8 cellular contexts compared by ENCODE assay signal in genomic region chr6:10411131-10411914, GRCh38. TPM values are rescaled to one million over a fixed set of nuclear protein-coding genes. Genes with fewer than 3 reads are reported as not detected.
DNase-seq lines count a peak whose midpoint lies in the region; ATAC-seq and TF ChIP-seq lines count a peak whose summit lies in the region.

No MANE protein-coding gene starts in this region.

- H3K4me3 ChIP-seq in PC-3 (ENCODE audit: low read length): peak overlapping the region; percentile 91
- H3K4me3 ChIP-seq in esophagus squamous epithelium: peak overlapping the region; percentile 71 to 89 (median 78)
- peak overlapping the region; percentile 82 for H3K4me3 ChIP-seq in trophoblast cell (ENCODE audit: low read depth, low read length)

- no peak overlapping the region for H2AFZ ChIP-seq in PC-3 (ENCODE audit: low read length)
- H2AFZ ChIP-seq in trophoblast cell (ENCODE audit: insufficient read depth, low read length, poor library complexity): no peak overlapping the region

- H3K79me1 ChIP-seq in trophoblast cell (ENCODE audit: low read length): peaks cover 56% of the 10 kb centered on the region

- POLR2A ChIA-PET in PC-3 (lab: Charles Lee; ENCODE audit: unreplicated experiment): no interaction called here

- peak overlapping the region; percentile 98 for H3K27ac ChIP-seq in PC-3 (ENCODE audit: low read length)
- H3K27ac ChIP-seq in esophagus squamous epithelium: peak overlapping the region; percentile 92 to 99 (median 98)
- peak overlapping the region; percentile 89 for H3K27ac ChIP-seq in trophoblast cell (ENCODE audit: low read depth, low read length)

- H3K4me2 ChIP-seq in PC-3 (ENCODE audit: low read length) (peak overlapping the region; percentile 90), trophoblast cell (ENCODE audit: low read length) (peak overlapping the region; percentile 66)

- H3K14ac ChIP-seq in trophoblast cell (ENCODE audit: low read length): peak overlapping the region; percentile 48

- intact Hi-C loops in PC-3 (cut with micrococcal nuclease) (loop anchor here (5.0 kb wide), 3 partner anchors 379 to 1009 kb away; no protein-coding TSS in a partner anchor), esophagus squamous epithelium (cut with DNase I) (no loop called here)

- H3K79me2 ChIP-seq in PC-3 (ENCODE audit: low read length) (peaks cover 95% of the 10 kb centered on the region), trophoblast cell (ENCODE audit: control insufficient read depth, insufficient read depth, low read length, poor library complexity) (peaks cover 55% of the 10 kb centered on the region)

- H3K9me3 ChIP-seq in PC-3 (ENCODE audit: low read length) (no peaks in the 10 kb centered on the region), esophagus squamous epithelium (no peaks in the 10 kb centered on the region), trophoblast cell (ENCODE audit: insufficient read depth, low read depth, low read length) (no peaks in the 10 kb centered on the region)

- H3K9me2 ChIP-seq in PC-3 (replicated peaks; ENCODE audit: low read length): no peaks in the 10 kb centered on the region

- peak overlapping the region; percentile 24 for H4K8ac ChIP-seq in trophoblast cell (ENCODE audit: low read depth, low read length)

- peak overlapping the region; percentile 99 for H3K9ac ChIP-seq in PC-3 (ENCODE audit: low read length)
- peak overlapping the region; percentile 85 for H3K9ac ChIP-seq in trophoblast cell (ENCODE audit: low read length)

- H2BK5ac ChIP-seq in trophoblast cell (ENCODE audit: low read depth, low read length, poor library complexity): peak overlapping the region; percentile 86

- peak overlapping the region; percentile 68 for H2BK120ac ChIP-seq in trophoblast cell (ENCODE audit: insufficient read depth, low read length, poor library complexity)

- TF ChIP-seq CTCF in PC-3 (conservative IDR thresholded peaks at IDR 0.05; ENCODE audit: low read depth, low read length) (no peak), esophagus squamous epithelium (IDR thresholded peaks at IDR 0.05) (no peak)

- TF ChIP-seq POLR2A in esophagus squamous epithelium (IDR thresholded peaks at IDR 0.05): no peak

- H3F3A ChIP-seq in PC-3 (ENCODE audit: low read length, unreplicated experiment): peaks cover 6% of the 10 kb centered on the region

- WGBS in esophagus squamous epithelium, 2 donors: 4 to 18% methylated on average over 33 to 43 of the region's 60 CpGs
- no CpG with 5 or more reads among the region's 60 CpGs for WGBS in trophoblast cell (ENCODE audit: extremely low coverage, insufficient coverage, insufficient read length)

- H4K91ac ChIP-seq in trophoblast cell (ENCODE audit: low read depth, low read length): peak overlapping the region; percentile 60

- BruUV-seq in PC-3 (replicated peaks; lab: Mats Ljungman, UMichigan): no TSS peak

- ATAC-seq in GM18909 (IDR thresholded peaks at IDR 0.05; ENCODE audit: poor library complexity, unreplicated experiment) (peak; percentile 24), PC-3 (no peak)

- H3K18ac ChIP-seq in trophoblast cell (ENCODE audit: low read length): peak overlapping the region; percentile 91

- H3K23ac ChIP-seq in trophoblast cell (ENCODE audit: low read length): peak overlapping the region; percentile 5

- H3K4me1 ChIP-seq in PC-3 (ENCODE audit: insufficient read depth, low read length): peaks cover 36% of the 10 kb centered on the region
- H3K4me1 ChIP-seq in esophagus squamous epithelium: peaks cover 3 to 94% (median 30%) of the 10 kb centered on the region in 3 donors
- H3K4me1 ChIP-seq in trophoblast cell (ENCODE audit: control insufficient read depth in 1 of 2, insufficient read depth in 2 of 2, low read length in 2 of 2): peaks cover 0 to 2% of the 10 kb centered on the region in 2 experiments

- no peak overlapping the region for H4K12ac ChIP-seq in trophoblast cell (ENCODE audit: low read depth, low read length)

- CTCF ChIA-PET in PC-3 (lab: Charles Lee): interaction anchor here (0.6 kb wide), 1 partner anchor 1103 kb away, joined by 3 read pairs; no protein-coding TSS in a partner anchor

- H3K4ac ChIP-seq in trophoblast cell (ENCODE audit: low read depth, low read length): peak overlapping the region; percentile 82

- DNase-seq in PC-3 (no peak), esophagus squamous epithelium (lab: John Stamatoyannopoulos, UW) (no peak), trophoblast cell (no peak), NCI-H2171 (lab: John Stamatoyannopoulos, UW) (no peak), H4 (ENCODE audit: low spot score) (no peak), putamen (ENCODE audit: low spot score) (no peak)
- DNase-seq in stimulated activated CD4-positive, alpha-beta T cell treated with anti-CD3 and anti-CD28 coated beads, Interleukin-4, amount 100 ng/mL, for 1 hour: no peak

- peaks cover 23% of the 10 kb centered on the region for H4K20me1 ChIP-seq in PC-3 (ENCODE audit: low read length)

- H3K36me3 ChIP-seq in PC-3 (ENCODE audit: low read depth, low read length): peaks cover 33% of the 10 kb centered on the region
- H3K36me3 ChIP-seq in esophagus squamous epithelium: no peaks in the 10 kb centered on the region
- H3K36me3 ChIP-seq in trophoblast cell (ENCODE audit: control insufficient read depth in 1 of 2, insufficient read depth in 2 of 2, low read length in 2 of 2): peaks cover 17 to 19% of the 10 kb centered on the region in 2 experiments

- no peak overlapping the region for H2AK5ac ChIP-seq in trophoblast cell (ENCODE audit: low read length)

- H3K27me3 ChIP-seq in PC-3 (ENCODE audit: low read length) (no peaks in the 10 kb centered on the region), esophagus squamous epithelium (peaks cover 0 to 95% (median 9%) of the 10 kb centered on the region in 4 donors), trophoblast cell (ENCODE audit: insufficient read depth, low read length) (no peaks in the 10 kb centered on the region)

- H2BK12ac ChIP-seq in trophoblast cell (ENCODE audit: low read length): no peak overlapping the region

RNA-seq across cellular contexts. Expression of gene TFAP2A, which starts 3.6 kb away (rescaled TPM):
- total RNA-seq in PC-3 (2014; rRNA removed) (29.4 and 35.5 TPM in 2 replicates), esophagus squamous epithelium (10 to 100 TPM; 11.6 to 39.1 (median 29.9) TPM)
- 329 and 338 TPM in 2 replicates for polyA plus RNA-seq in trophoblast cell (2013)
- total RNA-seq in H4 (2014; rRNA removed; shearing (Covaris generic)): 5.0 and 5.4 TPM in 2 replicates
